In genomic region chr22:24423519-24424000, GRCh38 we compare ENCODE assay signal across 9 cellular contexts. TPM values are rescaled to one million over a fixed set of nuclear protein-coding genes. Genes with fewer than 3 reads are reported as not detected.
DNase-seq lines count a peak whose midpoint lies in the region; ATAC-seq and TF ChIP-seq lines count a peak whose summit lies in the region.
"Had no signal": no experiment of that assay in that cellular context is flagged by ENCODE, and none has a peak within 500 bp of the region (broad histone marks: within the 10 kb centered on the region; RNA-seq: fewer than 3 reads in every experiment).

No MANE protein-coding gene starts in this region.

- peak overlapping the region in 10 of 12 donors; percentile 36 to 88 (median 70) for H3K27ac ChIP-seq in heart left ventricle
- H3K27ac ChIP-seq: BLaER1 had no signal

- TF ChIP-seq CTCF in heart left ventricle (IDR thresholded peaks at IDR 0.05): peak; percentile 76 to 98 (median 92)

- H3K4me3 ChIP-seq in heart left ventricle: peak overlapping the region; percentile 56 to 96 (median 71)
- H3K4me3 ChIP-seq: BLaER1 had no signal

- no peaks in the 10 kb centered on the region for H3K27me3 ChIP-seq in heart left ventricle

- DNase-seq in DMS53 (lab: John Stamatoyannopoulos, UW) (peak; percentile 43), DMS53 treated with DMSO at 0.1 percent for 48 hours (lab: John Stamatoyannopoulos, UW; ENCODE audit: unreplicated experiment) (no peak), RPMI8226 (peak; percentile 74), heart left ventricle (peak; percentile 62 to 88 (median 73)), sciatic nerve (ENCODE audit: low spot score) (peak; percentile 82), NCI-H187 (lab: John Stamatoyannopoulos, UW) (no peak)
- DNase-seq in activated naive CD4-positive, alpha-beta T cell treated with Interleukin-2 at 50 U/mL for 16 hours: peak; percentile 70

- H3K9me3 ChIP-seq in heart left ventricle: no peaks in the 10 kb centered on the region
- H3K9me3 ChIP-seq: BLaER1 had no signal

- H3K4me1 ChIP-seq in heart left ventricle: peaks cover 0 to 86% (median 43%) of the 10 kb centered on the region in 12 donors

- WGBS in heart left ventricle, 4 donors: 1 to 2% (median 1%) methylated on average over 31 to 56 of the region's 56 CpGs

- H3K36me3 ChIP-seq in heart left ventricle: no peaks in the 10 kb centered on the region
- H3K36me3 ChIP-seq: BLaER1 had no signal

- ATAC-seq in heart left ventricle (peak in 3 of 4 donors; percentile 18 to 80 (median 69)), sciatic nerve (peak; percentile 36), GM21423 (IDR thresholded peaks at IDR 0.05; ENCODE audit: unreplicated experiment) (no peak)

- intact Hi-C loops in heart left ventricle (cut with DNase I): loop anchor here in 8 of 10 donors (2.0 to 5.0 kb wide), 8 partner anchors 59 to 101 kb away; no protein-coding TSS in a partner anchor
- intact Hi-C loops in sciatic nerve (cut with DNase I): loop anchor here (10.0 kb wide), 1 partner anchor 91 kb away; no protein-coding TSS in a partner anchor

- no peak for TF ChIP-seq POLR2A in heart left ventricle (IDR thresholded peaks at IDR 0.05)

RNA-seq across cellular contexts. Expression of gene ADORA2A, which starts 3.8 kb away (rescaled TPM):
- total RNA-seq in heart left ventricle (10 to 100 TPM in 1 of 9 donors, 1 to 10 TPM in 8; 1.5 to 12.1 (median 4.5) TPM), sciatic nerve (8.4 TPM)
- polyA plus RNA-seq in heart left ventricle: 1 to 10 TPM; 3.9 to 5.5 TPM

Comparison
In these comparisons a context has a peak if more than half of its experiments do, and no peak if none do; other contexts are left out.
1. DNase-seq: peak in DMS53 (single experiment), RPMI8226 (single experiment), activated naive CD4-positive, alpha-beta T cell treated with Interleukin-2 at 50 U/mL for 16 hours (single experiment), heart left ventricle (5 of 5) and sciatic nerve (single experiment); none in DMS53 treated with DMSO at 0.1 percent for 48 hours (single experiment) and NCI-H187 (0 of 2).